8 cellular contexts compared by ENCODE assay signal in genomic region chr12:104669057-104669770, GRCh38.
A peak's percentile ranks its signal among the peaks of the same experiment; 100 is the strongest.
DNase-seq lines count a peak whose midpoint lies in the region; ATAC-seq lines count a peak whose summit lies in the region.

No MANE protein-coding gene starts in this region.

- intact Hi-C loops in activated T-helper 2 cell treated with anti-CD3 and anti-CD28 coated beads, Interferon-gamma antibody, Interleukin-2, Interleukin-4, amounts not matched to agents 10 μg/mL and 5 μg/mL and 100 μg/mL, durations not matched to agents 14 hours and 24 hours and 36 hours (cut with micrococcal nuclease), result no loop called here
- intact Hi-C loops in left ventricle myocardium superior (cut with micrococcal nuclease), result no loop called here

- ATAC-seq in left ventricle myocardium superior (peak; percentile 73), left lobe of liver (no peak), GM19035 (IDR thresholded peaks at IDR 0.05; ENCODE audit: unreplicated experiment) (no peak)
- no peak for ATAC-seq in stimulated activated effector memory CD8-positive, alpha-beta T cell treated with anti-CD3 and anti-CD28 coated beads, Interleukin-12 subunit alpha, Interleukin-12 subunit beta, amount 100 ng/mL, for 72 hours

- peak; percentile 73 for DNase-seq in NCI-H2107 treated with DMSO at 0.1 percent for 48 hours (lab: John Stamatoyannopoulos, UW; ENCODE audit: unreplicated experiment)
- DNase-seq in NCI-H2107 (lab: John Stamatoyannopoulos, UW), result no peak
- DNase-seq in activated T-helper 2 cell treated with anti-CD3 and anti-CD28 coated beads, Interferon-gamma antibody, Interleukin-2, Interleukin-4, amounts not matched to agents 10 μg/mL and 5 μg/mL and 100 μg/mL, durations not matched to agents 14 hours and 24 hours and 36 hours (ENCODE audit: low spot score), result no peak
- DNase-seq in left ventricle myocardium superior, result peak; percentile 84
- DNase-seq in stimulated activated effector memory CD8-positive, alpha-beta T cell treated with anti-CD3 and anti-CD28 coated beads, Interleukin-12 subunit alpha, Interleukin-12 subunit beta, amount 100 ng/mL, for 72 hours (ENCODE audit: low spot score in 2 of 2), result no peak
- no peak for DNase-seq in left lobe of liver (ENCODE audit: low spot score)
- DNase-seq in EL, result no peak

- H3K27me3 Mint-ChIP-seq in activated T-helper 2 cell treated with anti-CD3 and anti-CD28 coated beads, Interferon-gamma antibody, Interleukin-2, Interleukin-4, amounts not matched to agents 10 μg/mL and 5 μg/mL and 100 μg/mL, durations not matched to agents 14 hours and 24 hours and 36 hours (ENCODE audit: low read depth), result no peaks in the 10 kb centered on the region

- no peak overlapping the region for H3K4me3 Mint-ChIP-seq in activated T-helper 2 cell treated with anti-CD3 and anti-CD28 coated beads, Interferon-gamma antibody, Interleukin-2, Interleukin-4, amounts not matched to agents 10 μg/mL and 5 μg/mL and 100 μg/mL, durations not matched to agents 14 hours and 24 hours and 36 hours (ENCODE audit: low read depth)
- H3K4me3 Mint-ChIP-seq in stimulated activated effector memory CD8-positive, alpha-beta T cell treated with anti-CD3 and anti-CD28 coated beads, Interleukin-12 subunit alpha, Interleukin-12 subunit beta, amount 100 ng/mL, for 72 hours, result no peak overlapping the region

- H3K9me3 Mint-ChIP-seq in activated T-helper 2 cell treated with anti-CD3 and anti-CD28 coated beads, Interferon-gamma antibody, Interleukin-2, Interleukin-4, amounts not matched to agents 10 μg/mL and 5 μg/mL and 100 μg/mL, durations not matched to agents 14 hours and 24 hours and 36 hours, result no peaks in the 10 kb centered on the region
- H3K9me3 Mint-ChIP-seq in stimulated activated effector memory CD8-positive, alpha-beta T cell treated with anti-CD3 and anti-CD28 coated beads, Interleukin-12 subunit alpha, Interleukin-12 subunit beta, amount 100 ng/mL, for 72 hours, result no peaks in the 10 kb centered on the region

- peaks cover 64% of the 10 kb centered on the region for H3K4me1 Mint-ChIP-seq in activated T-helper 2 cell treated with anti-CD3 and anti-CD28 coated beads, Interferon-gamma antibody, Interleukin-2, Interleukin-4, amounts not matched to agents 10 μg/mL and 5 μg/mL and 100 μg/mL, durations not matched to agents 14 hours and 24 hours and 36 hours (ENCODE audit: low read depth)
- peaks cover 71% of the 10 kb centered on the region for H3K4me1 Mint-ChIP-seq in stimulated activated effector memory CD8-positive, alpha-beta T cell treated with anti-CD3 and anti-CD28 coated beads, Interleukin-12 subunit alpha, Interleukin-12 subunit beta, amount 100 ng/mL, for 72 hours

- peaks cover 20% of the 10 kb centered on the region for H3K36me3 Mint-ChIP-seq in activated T-helper 2 cell treated with anti-CD3 and anti-CD28 coated beads, Interferon-gamma antibody, Interleukin-2, Interleukin-4, amounts not matched to agents 10 μg/mL and 5 μg/mL and 100 μg/mL, durations not matched to agents 14 hours and 24 hours and 36 hours (ENCODE audit: low read depth)
- peaks cover 16% of the 10 kb centered on the region for H3K36me3 Mint-ChIP-seq in stimulated activated effector memory CD8-positive, alpha-beta T cell treated with anti-CD3 and anti-CD28 coated beads, Interleukin-12 subunit alpha, Interleukin-12 subunit beta, amount 100 ng/mL, for 72 hours

- H3K27ac Mint-ChIP-seq in activated T-helper 2 cell treated with anti-CD3 and anti-CD28 coated beads, Interferon-gamma antibody, Interleukin-2, Interleukin-4, amounts not matched to agents 10 μg/mL and 5 μg/mL and 100 μg/mL, durations not matched to agents 14 hours and 24 hours and 36 hours, result peak overlapping the region; percentile 14
- peak overlapping the region; percentile 90 for H3K27ac Mint-ChIP-seq in stimulated activated effector memory CD8-positive, alpha-beta T cell treated with anti-CD3 and anti-CD28 coated beads, Interleukin-12 subunit alpha, Interleukin-12 subunit beta, amount 100 ng/mL, for 72 hours

Comparison
In these comparisons a context has a peak if more than half of its experiments do, and no peak if none do; other contexts are left out.
1. DNase-seq: peak in NCI-H2107 treated with DMSO at 0.1 percent for 48 hours (single experiment) and left ventricle myocardium superior (single experiment); none in NCI-H2107 (single experiment), activated T-helper 2 cell treated with anti-CD3 and anti-CD28 coated beads, Interferon-gamma antibody, Interleukin-2, Interleukin-4, amounts not matched to agents 10 μg/mL and 5 μg/mL and 100 μg/mL, durations not matched to agents 14 hours and 24 hours and 36 hours (single experiment), stimulated activated effector memory CD8-positive, alpha-beta T cell treated with anti-CD3 and anti-CD28 coated beads, Interleukin-12 subunit alpha, Interleukin-12 subunit beta, amount 100 ng/mL, for 72 hours (0 of 2), left lobe of liver (single experiment) and EL (single experiment).